ENCODE assay signal across 8 cellular contexts in genomic region chr22:17121235-17122195, GRCh38. TPM values are rescaled to one million over a fixed set of nuclear protein-coding genes. Genes with fewer than 3 reads are reported as not detected.
DNase-seq lines count a peak whose midpoint lies in the region; ATAC-seq and TF ChIP-seq lines count a peak whose summit lies in the region.

Gene TMEM121B (minus strand): TSS chr22:17121360. CDS start chr22:17121127, 233 bp downstream.

- H3K36me3 ChIP-seq in RWPE2 (ENCODE audit: low read depth) = no peaks in the 10 kb centered on the region

- ATAC-seq in RWPE2 (ENCODE audit: low read depth) = peak; percentile 76
- ATAC-seq in stimulated activated memory B cell treated with anti-CD40 and anti-IgM and Interleukin-4, amounts not matched to agents 10 μg/mL and 1 μg/mL and 100 μg/mL, for 72 hours = no peak
- ATAC-seq in HG03354 (IDR thresholded peaks at IDR 0.05; ENCODE audit: poor library complexity, severe bottlenecking, unreplicated experiment) = no peak
- no peak for ATAC-seq in GM19324 (IDR thresholded peaks at IDR 0.05; ENCODE audit: low FRiP score, unreplicated experiment)

- peaks cover 61% of the 10 kb centered on the region for H3K27me3 Mint-ChIP-seq in stimulated activated memory B cell treated with anti-CD40 and anti-IgM and Interleukin-4, amounts not matched to agents 10 μg/mL and 1 μg/mL and 100 μg/mL, for 72 hours

- TF ChIP-seq CTCF in RWPE2 (IDR thresholded peaks at IDR 0.05; ENCODE audit: poor library complexity, severe bottlenecking) (no peak), coronary artery (IDR thresholded peaks at IDR 0.05) (no peak)

- peak within 1 kb of the TSS; percentile 59 for H3K4me3 Mint-ChIP-seq in stimulated activated memory B cell treated with anti-CD40 and anti-IgM and Interleukin-4, amounts not matched to agents 10 μg/mL and 1 μg/mL and 100 μg/mL, for 72 hours

- no peak within 1 kb of the TSS for H3K27ac Mint-ChIP-seq in stimulated activated memory B cell treated with anti-CD40 and anti-IgM and Interleukin-4, amounts not matched to agents 10 μg/mL and 1 μg/mL and 100 μg/mL, for 72 hours

- H3K27me3 ChIP-seq in RWPE2 (ENCODE audit: insufficient read depth, poor library complexity, severe bottlenecking) = peaks cover 23% of the 10 kb centered on the region

- H3K4me1 ChIP-seq in RWPE2 (ENCODE audit: insufficient read depth, poor library complexity, severe bottlenecking) = no peaks in the 10 kb centered on the region

- DNase-seq in D341Med (ENCODE audit: low spot score) (peak; percentile 93), LHCN-M2 (ENCODE audit: low read depth) (peak; percentile 60), RWPE2 (ENCODE audit: low spot score) (no peak), coronary artery (ENCODE audit: low spot score) (no peak), left kidney (ENCODE audit: low read depth, low spot score) (peak; percentile 94)

- H3K27ac ChIP-seq in RWPE2 (ENCODE audit: poor library complexity, severe bottlenecking) (no peak within 1 kb of the TSS), coronary artery (no peak within 1 kb of the TSS)

- H3K4me1 Mint-ChIP-seq in stimulated activated memory B cell treated with anti-CD40 and anti-IgM and Interleukin-4, amounts not matched to agents 10 μg/mL and 1 μg/mL and 100 μg/mL, for 72 hours = peaks cover 28% of the 10 kb centered on the region

- no peaks in the 10 kb centered on the region for H3K9me3 ChIP-seq in RWPE2 (ENCODE audit: severe bottlenecking)

- no peaks in the 10 kb centered on the region for H3K36me3 Mint-ChIP-seq in stimulated activated memory B cell treated with anti-CD40 and anti-IgM and Interleukin-4, amounts not matched to agents 10 μg/mL and 1 μg/mL and 100 μg/mL, for 72 hours

- H3K9me3 Mint-ChIP-seq in stimulated activated memory B cell treated with anti-CD40 and anti-IgM and Interleukin-4, amounts not matched to agents 10 μg/mL and 1 μg/mL and 100 μg/mL, for 72 hours = no peaks in the 10 kb centered on the region

- H3K4me3 ChIP-seq in RWPE2 (ENCODE audit: severe bottlenecking) = peak within 1 kb of the TSS; percentile 28
- H3K4me3 ChIP-seq in coronary artery = peak within 1 kb of the TSS; percentile 68

RNA-seq across cellular contexts. Expression of gene TMEM121B, which starts in this region (rescaled TPM):
- 0.13 and 0.29 TPM in 2 replicates for total RNA-seq in LHCN-M2 (2014; rRNA removed)
- 0.22 TPM for polyA plus RNA-seq in LHCN-M2 (2012)

Comparison
In these comparisons a context has a peak if more than half of its experiments do, and no peak if none do; other contexts are left out.
1. Peak in DNase-seq in LHCN-M2; RNA of the gene not detected or under 1 TPM.
2. DNase-seq: peak in D341Med (single experiment) and left kidney (single experiment); none in RWPE2 (single experiment) and coronary artery (single experiment).